20 cellular contexts compared by ENCODE assay signal in the genomic region with DNA sequence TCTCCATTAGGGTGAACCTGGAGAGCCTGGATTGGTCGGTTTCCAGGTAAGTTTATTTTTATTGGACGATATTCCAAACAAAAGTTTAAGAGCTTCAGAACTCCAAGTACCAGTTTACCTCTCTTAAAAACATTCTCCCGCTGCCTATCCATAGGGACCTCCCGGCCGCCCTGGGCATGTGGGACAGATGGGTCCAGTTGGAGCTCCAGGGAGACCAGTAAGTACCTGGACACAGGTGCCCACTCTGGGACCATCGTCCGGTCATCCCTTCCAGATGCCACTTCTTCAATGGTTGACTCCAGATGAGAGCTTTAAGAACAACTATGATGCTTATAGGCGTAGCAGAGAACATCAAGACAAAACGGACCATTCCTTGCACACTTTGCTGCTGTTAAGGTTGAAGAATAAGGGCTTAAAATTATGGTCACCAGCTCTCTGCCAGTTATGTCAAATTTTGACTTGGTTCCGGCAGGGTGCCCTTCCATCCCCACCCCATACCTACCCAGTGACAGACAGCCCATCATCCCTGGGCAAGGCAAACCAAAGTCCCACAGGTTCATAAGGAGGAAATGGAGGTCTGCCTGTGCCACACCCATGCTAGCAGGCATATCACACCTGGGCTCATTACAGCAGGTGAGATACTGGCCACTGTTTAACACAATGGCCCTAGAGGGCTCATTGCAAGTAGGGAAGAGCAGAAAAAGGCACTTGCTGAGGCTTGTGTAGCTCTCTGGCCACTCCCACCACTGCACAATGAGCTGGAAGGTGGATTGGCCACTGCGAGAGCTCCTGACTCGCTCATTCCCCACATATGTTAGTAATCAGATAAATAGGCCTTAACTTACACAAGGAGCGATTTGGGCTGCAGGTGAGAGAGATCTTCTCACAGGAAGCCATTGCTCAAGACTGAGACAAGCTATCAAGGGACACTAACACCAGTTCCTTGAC.
"Had no signal": no experiment of that assay in that cellular context is flagged by ENCODE, and none has a peak within 500 bp of the region (broad histone marks: within the 10 kb centered on the region; RNA-seq: fewer than 3 reads in every experiment).

No MANE protein-coding gene starts in this region.

- H3K9me3 ChIP-seq: breast epithelium, gastrocnemius medialis, lower lobe of right lung, transverse colon, uterus had no signal

- H3K4me1 ChIP-seq: breast epithelium, parathyroid adenoma, uterus had no signal

- ATAC-seq: activated CD8-positive, alpha-beta T cell treated with anti-CD3 and anti-CD28 coated beads, Interleukin-2, amount 10 ng/mL, durations not matched to agents 7 days and 5 days; SK-N-SH treated with all-trans-retinoic acid at 6 μM for 48 hours had no signal

- H3K27ac ChIP-seq: breast epithelium, lower lobe of right lung, parathyroid adenoma, uterus had no signal

- H3K36me3 ChIP-seq: breast epithelium, gastrocnemius medialis, transverse colon, uterus had no signal

- H3K27me3 ChIP-seq: breast epithelium, dorsolateral prefrontal cortex, gastrocnemius medialis, transverse colon, uterus had no signal

- DNase-seq: activated CD4-positive, alpha-beta T cell treated with anti-CD3 and anti-CD28 coated beads, Interleukin-2, amount 10 ng/mL, durations not matched to agents 7 days and 5 days; activated CD4-positive, CD25-positive, alpha-beta regulatory T cell; activated CD8-positive, alpha-beta memory T cell treated with anti-CD3 and anti-CD28 coated beads, Interleukin-2, amount 50 U/mL, for 48 hours; activated CD8-positive, alpha-beta T cell treated with anti-CD3 and anti-CD28 coated beads, Interleukin-2, amount 10 ng/mL, durations not matched to agents 7 days and 5 days; activated effector memory CD4-positive, alpha-beta T cell treated with anti-CD3 and anti-CD28 coated beads, Interleukin-2, amount 50 U/mL, for 16 hours; activated naive CD4-positive, alpha-beta T cell treated with anti-CD3 and anti-CD28 coated beads, Interleukin-2, amount 50 U/mL, for 16 hours; activated T-cell treated with anti-CD3 and anti-CD28 coated beads, Interleukin-2, amount 50 U/mL, for 48 hours; dorsolateral prefrontal cortex; gastrocnemius medialis; immature natural killer cell; lower lobe of right lung; stimulated activated CD4-positive, alpha-beta T cell treated with anti-CD3 and anti-CD28 coated beads, Interleukin-2, amount 100 ng/mL, for 24 hours; stimulated activated naive CD4-positive, alpha-beta T cell treated with Interleukin-2 at 50 U/mL for 16 hours; T-helper 1 cell; T-helper 9 cell; transverse colon; uterus had no signal

- H3K4me3 ChIP-seq: breast epithelium, dorsolateral prefrontal cortex, gastrocnemius medialis, lower lobe of right lung, transverse colon, uterus had no signal
